ENCODE assay signal across 9 cellular contexts in the genomic region with DNA sequence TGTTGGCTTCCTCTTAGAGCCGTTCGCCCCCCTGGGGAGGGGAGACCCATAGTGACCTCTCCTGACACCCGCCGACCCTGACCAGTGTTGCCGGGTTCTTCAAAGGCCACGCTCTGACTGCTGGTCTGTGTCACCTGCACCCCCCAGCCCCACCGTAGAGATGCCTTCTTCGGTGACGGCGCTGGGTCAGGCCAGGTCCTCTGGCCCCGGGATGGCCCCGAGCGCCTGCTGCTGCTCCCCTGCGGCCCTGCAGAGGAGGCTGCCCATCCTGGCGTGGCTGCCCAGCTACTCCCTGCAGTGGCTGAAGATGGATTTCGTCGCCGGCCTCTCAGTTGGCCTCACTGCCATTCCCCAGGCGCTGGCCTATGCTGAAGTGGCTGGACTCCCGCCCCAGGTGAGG. TPM values are rescaled to one million over a fixed set of nuclear protein-coding genes. Genes with fewer than 3 reads are reported as not detected.
A peak's percentile ranks its signal among the peaks of the same experiment; 100 is the strongest.
DNase-seq lines count a peak whose midpoint lies in the region; ATAC-seq and TF ChIP-seq lines count a peak whose summit lies in the region.
"Had no signal": no experiment of that assay in that cellular context is flagged by ENCODE, and none has a peak within 500 bp of the region (broad histone marks: within the 10 kb centered on the region; RNA-seq: fewer than 3 reads in every experiment).

No MANE protein-coding gene starts in this region.

- no peak overlapping the region for H3K27ac Mint-ChIP-seq in endothelial cell (ENCODE audit: unreplicated experiment)
- H3K27ac Mint-ChIP-seq in nephron progenitor cell: no peak overlapping the region

- H3K9me3 ChIP-seq in A673 (ENCODE audit: low read depth, low read length, poor library complexity, severe bottlenecking) (no peaks in the 10 kb centered on the region), HUES64 (ENCODE audit: insufficient read depth, low read depth, low read length) (no peaks in the 10 kb centered on the region)

- POLR2A ChIA-PET in A673 (lab: Charles Lee; ENCODE audit: low non-redundant PET): no interaction called here

- ATAC-seq in GM19324 (IDR thresholded peaks at IDR 0.05; ENCODE audit: low FRiP score, unreplicated experiment): no peak
- no peak for ATAC-seq in HG02678 (IDR thresholded peaks at IDR 0.05; ENCODE audit: unreplicated experiment)

- DNase-seq in A673 (ENCODE audit: low spot score): no peak
- DNase-seq in endothelial cell (ENCODE audit: low spot score): no peak
- no peak for DNase-seq in nephron progenitor cell
- DNase-seq in activated CD4-positive, CD25-positive, alpha-beta regulatory T cell treated with anti-CD3 and anti-CD28 coated beads, Interleukin-2, amount 50 U/mL, for 72 hours: no peak
- DNase-seq in SW 1271 (lab: John Stamatoyannopoulos, UW): no peak
- DNase-seq: central memory CD4-positive, alpha-beta T cell had no signal

- WGBS in HUES64: 84% methylated on average over 20 of the region's 20 CpGs

- H3K9me3 Mint-ChIP-seq in endothelial cell (ENCODE audit: unreplicated experiment) (no peaks in the 10 kb centered on the region), nephron progenitor cell (no peaks in the 10 kb centered on the region)

- H3K27ac ChIP-seq in A673 (ENCODE audit: low read depth, low read length, poor library complexity, severe bottlenecking) (no peak overlapping the region), HUES64 (ENCODE audit: low read depth, low read length) (no peak overlapping the region)

- H3K4me3 Mint-ChIP-seq in endothelial cell (ENCODE audit: unreplicated experiment): peak overlapping the region; percentile 93
- H3K4me3 Mint-ChIP-seq in nephron progenitor cell: peak overlapping the region; percentile 88

- no peak for TF ChIP-seq CTCF in A673 (conservative IDR thresholded peaks at IDR 0.05; ENCODE audit: low read depth, low read length)
- TF ChIP-seq CTCF in endothelial cell (IDR thresholded peaks at IDR 0.05; ENCODE audit: unreplicated experiment): no peak
- TF ChIP-seq CTCF in nephron progenitor cell (IDR thresholded peaks at IDR 0.05): no peak

- BruUV-seq in A673 (replicated peaks; lab: Mats Ljungman, UMichigan): no TSS peak

- intact Hi-C loops in A673 (cut with micrococcal nuclease; ENCODE audit: unreplicated experiment): no loop called here

- H3K4me3 ChIP-seq in A673 (ENCODE audit: low read depth, low read length, poor library complexity, severe bottlenecking) (peak overlapping the region; percentile 61), HUES64 (ENCODE audit: low read length) (peak overlapping the region; percentile 99)

- H3K27me3 Mint-ChIP-seq in endothelial cell (ENCODE audit: unreplicated experiment) (peaks cover 10% of the 10 kb centered on the region), nephron progenitor cell (ENCODE audit: low read depth, poor library complexity) (peaks cover 5% of the 10 kb centered on the region)

- H3K4me1 ChIP-seq in A673 (ENCODE audit: insufficient read depth, low read length, poor library complexity, severe bottlenecking) (peaks cover 9% of the 10 kb centered on the region), HUES64 (ENCODE audit: insufficient read depth, low read length) (peaks cover 13% of the 10 kb centered on the region)

- peaks cover 20% of the 10 kb centered on the region for H3K4me1 Mint-ChIP-seq in endothelial cell (ENCODE audit: unreplicated experiment)
- peaks cover 43% of the 10 kb centered on the region for H3K4me1 Mint-ChIP-seq in nephron progenitor cell

- CTCF ChIA-PET in A673 (lab: Charles Lee): no interaction called here

- 0 out of 2 replicates have a peak overlapping the region, but pooled peaks have one; percentile 40 for H3K9ac ChIP-seq in HUES64 (ENCODE audit: low read depth, low read length)

- H3K27me3 ChIP-seq in A673 (replicated peaks; ENCODE audit: insufficient read depth, low read depth, low read length, poor library complexity) (no peaks in the 10 kb centered on the region), HUES64 (ENCODE audit: insufficient read depth, low read length) (no peaks in the 10 kb centered on the region)

- H3K36me3 Mint-ChIP-seq in endothelial cell (ENCODE audit: low read depth, unreplicated experiment) (peaks cover 31% of the 10 kb centered on the region), nephron progenitor cell (ENCODE audit: low read depth) (peaks cover 22% of the 10 kb centered on the region)

- H3K36me3 ChIP-seq in A673 (ENCODE audit: insufficient read depth, low read length, poor library complexity, severe bottlenecking): no peaks in the 10 kb centered on the region
- H3K36me3 ChIP-seq in HUES64 (ENCODE audit: insufficient read depth, low read length): peaks cover 3% of the 10 kb centered on the region; the same call in 1 of the 2 replicates

RNA-seq across cellular contexts. Expression of a gene that starts 1.2 kb away (rescaled TPM):
- total RNA-seq in A673 (2021) (23.5 and 23.6 TPM in 2 replicates), endothelial cell (ENCODE audit: unreplicated experiment) (50.1 TPM)
- 9.8 TPM for polyA plus RNA-seq in HUES64 (2013, experiment 1 of 2)
- 12.0 TPM for polyA plus RNA-seq in HUES64 (2013, experiment 2 of 2)

RNA-seq across cellular contexts. Expression of a gene that starts 1.3 kb away (rescaled TPM):
- total RNA-seq in A673 (2021): 32.8 and 33.4 TPM in 2 replicates
- polyA plus RNA-seq in HUES64 (2013, experiment 1 of 2): 13.8 TPM
- 12.7 TPM for polyA plus RNA-seq in HUES64 (2013, experiment 2 of 2)
- 76.0 TPM for total RNA-seq in endothelial cell (ENCODE audit: unreplicated experiment)

RNA-seq across cellular contexts. Expression of a gene that starts 39.3 kb away (rescaled TPM):
- total RNA-seq in A673 (2021) (78.0 and 102 TPM in 2 replicates), endothelial cell (ENCODE audit: unreplicated experiment) (110 TPM)
- polyA plus RNA-seq in HUES64 (2013, experiment 1 of 2): 13.8 TPM
- polyA plus RNA-seq in HUES64 (2013, experiment 2 of 2): 20.4 TPM

RNA-seq across cellular contexts. Expression of a gene that starts 51.6 kb away (rescaled TPM):
- 0.09 TPM in 1 of 2 replicates, not detected in the other for total RNA-seq in A673 (2021)
- 0.40 TPM for polyA plus RNA-seq in HUES64 (2013, experiment 1 of 2)
- polyA plus RNA-seq in HUES64 (2013, experiment 2 of 2): 0.25 TPM
- total RNA-seq in endothelial cell (ENCODE audit: unreplicated experiment): 0.64 TPM
